ENCODE assay signal across 19 cellular contexts in the genomic region with DNA sequence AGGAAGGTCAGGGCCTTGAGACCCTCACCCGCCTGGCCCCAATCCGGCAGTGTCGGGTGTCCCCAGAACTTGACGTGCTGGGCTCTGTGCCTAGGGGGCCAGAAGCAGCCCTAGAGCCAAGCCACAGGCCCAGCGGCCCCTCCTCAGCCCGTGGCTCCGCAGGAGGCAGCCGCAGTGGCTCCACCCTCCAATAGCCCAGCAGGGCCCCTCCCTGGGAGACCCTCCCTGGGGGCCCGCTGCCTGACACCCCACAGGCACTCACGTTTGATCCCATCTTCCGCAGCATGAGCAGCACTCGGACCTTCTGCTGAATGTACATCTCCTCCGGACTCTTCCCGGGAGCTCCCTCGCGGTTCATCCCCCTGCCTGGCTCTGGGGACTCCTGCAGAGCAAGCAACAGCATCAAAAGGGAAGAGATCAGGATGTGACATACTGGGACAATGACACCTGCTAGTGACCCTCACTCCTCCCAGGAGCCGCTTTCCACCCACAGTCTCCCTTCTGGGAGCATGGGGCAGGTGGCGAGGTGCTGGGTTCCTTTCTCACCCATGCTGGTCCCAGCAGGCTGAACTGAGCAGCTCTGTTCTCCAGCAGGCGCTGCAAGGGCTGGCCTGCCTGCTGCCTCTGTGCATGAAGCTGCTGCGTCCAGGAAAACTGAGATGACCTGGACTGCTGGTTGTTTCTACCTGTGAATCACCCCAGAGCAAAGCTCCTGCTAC.
"Had no signal": no experiment of that assay in that cellular context is flagged by ENCODE, and none has a peak within 500 bp of the region (broad histone marks: within the 10 kb centered on the region; RNA-seq: fewer than 3 reads in every experiment).

No MANE protein-coding gene starts in this region.

- H3K27me3 ChIP-seq: gastrocnemius medialis, heart left ventricle, upper lobe of left lung had no signal

- H3K27me3 Mint-ChIP-seq: activated CD4-positive, alpha-beta memory T cell treated with anti-CD3 and anti-CD28 coated beads, Interleukin-2, amount 10 ng/mL, durations not matched to agents 7 days and 5 days; activated CD4-positive, alpha-beta T cell treated with anti-CD3 and anti-CD28 coated beads for 36 hours; activated CD8-positive, alpha-beta memory T cell treated with anti-CD3 and anti-CD28 coated beads, Interleukin-2, amount 10 ng/mL, durations not matched to agents 7 days and 5 days; activated naive CD8-positive, alpha-beta T cell treated with anti-CD3 and anti-CD28 coated beads, Interleukin-2, amount 10 ng/mL, durations not matched to agents 7 days and 5 days; activated T-helper 17 cell treated with anti-CD3 and anti-CD28 coated beads, Interleukin-2, amount 50 U/mL, for 72 hours; naive thymus-derived CD4-positive, alpha-beta T cell; stimulated activated memory B cell treated with anti-CD40 and anti-IgM and Interleukin-4, amounts not matched to agents 10 μg/mL and 1 μg/mL and 100 μg/mL, for 72 hours; T-cell had no signal

- H3K27ac Mint-ChIP-seq: activated CD4-positive, alpha-beta memory T cell treated with anti-CD3 and anti-CD28 coated beads, Interleukin-2, amount 10 ng/mL, durations not matched to agents 7 days and 5 days; activated CD4-positive, alpha-beta T cell treated with anti-CD3 and anti-CD28 coated beads for 36 hours; activated CD8-positive, alpha-beta memory T cell treated with anti-CD3 and anti-CD28 coated beads, Interleukin-2, amount 10 ng/mL, durations not matched to agents 7 days and 5 days; activated naive CD8-positive, alpha-beta T cell treated with anti-CD3 and anti-CD28 coated beads, Interleukin-2, amount 10 ng/mL, durations not matched to agents 7 days and 5 days; activated T-helper 17 cell treated with anti-CD3 and anti-CD28 coated beads, Interleukin-2, amount 50 U/mL, for 72 hours; naive thymus-derived CD4-positive, alpha-beta T cell; stimulated activated memory B cell treated with anti-CD40 and anti-IgM and Interleukin-4, amounts not matched to agents 10 μg/mL and 1 μg/mL and 100 μg/mL, for 72 hours; T-cell; WTC11 had no signal

- H3K4me3 ChIP-seq: gastrocnemius medialis, heart left ventricle, thoracic aorta, upper lobe of left lung had no signal

- H3K4me1 ChIP-seq: parathyroid adenoma had no signal

- H3K9me3 Mint-ChIP-seq: activated CD4-positive, alpha-beta memory T cell treated with anti-CD3 and anti-CD28 coated beads, Interleukin-2, amount 10 ng/mL, durations not matched to agents 7 days and 5 days; activated naive CD8-positive, alpha-beta T cell treated with anti-CD3 and anti-CD28 coated beads, Interleukin-2, amount 10 ng/mL, durations not matched to agents 7 days and 5 days; activated T-helper 17 cell treated with anti-CD3 and anti-CD28 coated beads, Interleukin-2, amount 50 U/mL, for 72 hours; stimulated activated memory B cell treated with anti-CD40 and anti-IgM and Interleukin-4, amounts not matched to agents 10 μg/mL and 1 μg/mL and 100 μg/mL, for 72 hours; T-cell; WTC11 had no signal

- H3K36me3 ChIP-seq: gastrocnemius medialis had no signal

- H3K36me3 Mint-ChIP-seq: activated CD8-positive, alpha-beta memory T cell treated with anti-CD3 and anti-CD28 coated beads, Interleukin-2, amount 10 ng/mL, durations not matched to agents 7 days and 5 days; activated naive CD8-positive, alpha-beta T cell treated with anti-CD3 and anti-CD28 coated beads, Interleukin-2, amount 10 ng/mL, durations not matched to agents 7 days and 5 days; stimulated activated memory B cell treated with anti-CD40 and anti-IgM and Interleukin-4, amounts not matched to agents 10 μg/mL and 1 μg/mL and 100 μg/mL, for 72 hours; T-cell; WTC11 had no signal

- H3K27ac ChIP-seq: heart left ventricle, parathyroid adenoma, thoracic aorta, upper lobe of left lung had no signal

- H3K9me3 ChIP-seq: gastrocnemius medialis, heart left ventricle, thoracic aorta, upper lobe of left lung had no signal

- H3K4me3 Mint-ChIP-seq: activated CD4-positive, alpha-beta memory T cell treated with anti-CD3 and anti-CD28 coated beads, Interleukin-2, amount 10 ng/mL, durations not matched to agents 7 days and 5 days; activated CD4-positive, alpha-beta T cell treated with anti-CD3 and anti-CD28 coated beads for 36 hours; activated CD8-positive, alpha-beta memory T cell treated with anti-CD3 and anti-CD28 coated beads, Interleukin-2, amount 10 ng/mL, durations not matched to agents 7 days and 5 days; activated naive CD8-positive, alpha-beta T cell treated with anti-CD3 and anti-CD28 coated beads, Interleukin-2, amount 10 ng/mL, durations not matched to agents 7 days and 5 days; activated T-helper 17 cell treated with anti-CD3 and anti-CD28 coated beads, Interleukin-2, amount 50 U/mL, for 72 hours; naive thymus-derived CD4-positive, alpha-beta T cell; stimulated activated memory B cell treated with anti-CD40 and anti-IgM and Interleukin-4, amounts not matched to agents 10 μg/mL and 1 μg/mL and 100 μg/mL, for 72 hours; T-cell; WTC11 had no signal

- DNase-seq: activated CD4-positive, alpha-beta memory T cell treated with anti-CD3 and anti-CD28 coated beads, Interleukin-2, amount 10 ng/mL, durations not matched to agents 7 days and 5 days; activated CD4-positive, alpha-beta T cell treated with anti-CD3 and anti-CD28 coated beads for 36 hours; activated CD8-positive, alpha-beta memory T cell treated with anti-CD3 and anti-CD28 coated beads, Interleukin-2, amount 10 ng/mL, durations not matched to agents 7 days and 5 days; activated naive CD4-positive, alpha-beta T cell; activated naive CD8-positive, alpha-beta T cell treated with anti-CD3 and anti-CD28 coated beads, Interleukin-2, amount 10 ng/mL, durations not matched to agents 7 days and 5 days; amygdala; left ventricle myocardium superior; naive thymus-derived CD4-positive, alpha-beta T cell; stimulated activated CD4-positive, alpha-beta T cell treated with anti-CD3 and anti-CD28 coated beads, Interleukin-4, amount 100 ng/mL, for 4 hours; T-cell had no signal

- ATAC-seq: activated CD4-positive, alpha-beta T cell treated with anti-CD3 and anti-CD28 coated beads for 36 hours; activated CD8-positive, alpha-beta memory T cell treated with anti-CD3 and anti-CD28 coated beads, Interleukin-2, amount 10 ng/mL, durations not matched to agents 7 days and 5 days; activated T-helper 17 cell treated with anti-CD3 and anti-CD28 coated beads, Interleukin-2, amount 50 U/mL, for 72 hours; heart left ventricle; left ventricle myocardium superior; naive thymus-derived CD4-positive, alpha-beta T cell; sciatic nerve; stimulated activated memory B cell treated with anti-CD40 and anti-IgM and Interleukin-4, amounts not matched to agents 10 μg/mL and 1 μg/mL and 100 μg/mL, for 72 hours; T-cell; WTC11 had no signal
